In the genomic region with DNA sequence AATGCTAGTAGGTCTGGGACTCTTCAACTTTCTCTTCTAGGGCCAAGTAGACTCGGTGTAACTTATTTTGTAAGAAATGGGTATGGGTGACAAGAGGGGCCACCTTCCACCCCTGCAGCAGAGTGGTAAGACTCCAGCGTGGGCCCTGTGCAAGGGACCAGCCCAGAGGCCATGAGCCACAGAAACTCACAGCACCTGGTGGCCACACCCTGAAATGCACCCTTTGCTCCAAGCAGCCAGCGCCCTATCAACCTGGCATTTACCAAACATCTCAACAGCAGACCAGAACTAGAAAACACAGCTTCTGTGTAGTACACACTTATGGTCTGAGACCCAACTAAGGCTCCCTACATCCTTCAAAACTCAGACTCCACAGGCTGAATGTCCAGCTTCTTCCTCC, we compare ENCODE assay signal across 9 cellular contexts. TPM values are rescaled to one million over a fixed set of nuclear protein-coding genes. Genes with fewer than 3 reads are reported as not detected.
DNase-seq lines count a peak whose midpoint lies in the region; ATAC-seq and TF ChIP-seq lines count a peak whose summit lies in the region.
"Had no signal": no experiment of that assay in that cellular context is flagged by ENCODE, and none has a peak within 500 bp of the region (broad histone marks: within the 10 kb centered on the region; RNA-seq: fewer than 3 reads in every experiment).

No MANE protein-coding gene starts in this region.

- H3K9me3 Mint-ChIP-seq in activated B cell treated with CpG ODN at 0.5 μM for 24 hours, result no peaks in the 10 kb centered on the region

- H3K9me3 ChIP-seq in stomach, result no peaks in the 10 kb centered on the region

- CTCF ChIA-PET in activated B cell treated with CpG ODN at 0.5 μM for 24 hours (lab: Charles Lee), result interaction anchor here (1.4 to 1.9 kb wide), 2 partner anchors 64 to 230 kb away, joined by 3 to 6 read pairs; partner anchors contain the start of gene ARL2

- TF ChIP-seq EP300 in stomach (IDR thresholded peaks at IDR 0.05), result no peak

- H3K4me3 Mint-ChIP-seq in activated B cell treated with CpG ODN at 0.5 μM for 24 hours, result no peak overlapping the region

- peak; percentile 85 for TF ChIP-seq CTCF in GM12865 (IDR thresholded peaks at IDR 0.05; ENCODE audit: insufficient read depth, low read depth, low read length, missing control alignments)
- peak; percentile 61 for TF ChIP-seq CTCF in LNCAP (IDR thresholded peaks at IDR 0.05)
- TF ChIP-seq CTCF in activated B cell treated with CpG ODN at 0.5 μM for 24 hours (IDR thresholded peaks at IDR 0.05), result no peak
- TF ChIP-seq CTCF in stomach (IDR thresholded peaks at IDR 0.05), result peak in 6 of 7 experiments; percentile 44 to 84 (median 77)

- no peaks in the 10 kb centered on the region for H3K27me3 ChIP-seq in stomach

- no peaks in the 10 kb centered on the region for H3K36me3 Mint-ChIP-seq in activated B cell treated with CpG ODN at 0.5 μM for 24 hours (ENCODE audit: low read depth)

- peaks cover 0 to 6% (median 0%) of the 10 kb centered on the region in 4 donors for H3K36me3 ChIP-seq in stomach

- H3K4me1 Mint-ChIP-seq in activated B cell treated with CpG ODN at 0.5 μM for 24 hours, result peaks cover 10% of the 10 kb centered on the region

- intact Hi-C loops in activated B cell treated with CpG ODN at 0.5 μM for 24 hours (cut with micrococcal nuclease), result loop anchor here (1.0 kb wide), 3 partner anchors 51 to 231 kb away; partner anchors contain the start of gene SNX15
- intact Hi-C loops in stomach (cut with DNase I; ENCODE audit: low total_unique reads), result no loop called here

- H3K4me1 ChIP-seq in stomach, result peaks cover 0 to 14% (median under 1%) of the 10 kb centered on the region in 4 donors

- DNase-seq in GM12865 (ENCODE audit: low read depth) (peak; percentile 84), activated B cell treated with CpG ODN at 0.5 μM for 24 hours (peak; percentile 51), cerebellum (ENCODE audit: low spot score) (peak; percentile 19), myocyte (ENCODE audit: low read depth) (peak; percentile 26), stomach (peak; percentile 83)

- peak overlapping the region; percentile 41 for H3K27ac Mint-ChIP-seq in activated B cell treated with CpG ODN at 0.5 μM for 24 hours

- 30 to 55% (median 41%) methylated on average over 3 of the region's 3 CpGs for WGBS in stomach, 5 donors

- H3K27ac ChIP-seq in stomach, result no peak overlapping the region
- H3K27ac ChIP-seq: epithelial cell of prostate had no signal

- POLR2A ChIA-PET in activated B cell treated with CpG ODN at 0.5 μM for 24 hours (lab: Charles Lee), result interaction anchor here (0.6 to 1.0 kb wide), 3 partner anchors 15 to 39 kb away, joined by 3 to 7 read pairs (median 5); partner anchors contain the start of genes VPS51 and ZNHIT2

- TF ChIP-seq POLR2A in stomach (IDR thresholded peaks at IDR 0.05), result no peak

- no peaks in the 10 kb centered on the region for H3K27me3 Mint-ChIP-seq in activated B cell treated with CpG ODN at 0.5 μM for 24 hours

- peak overlapping the region; percentile 30 for H3K4me3 ChIP-seq in GM12865 (ENCODE audit: low read depth, low read length)
- no peak overlapping the region for H3K4me3 ChIP-seq in stomach

- ATAC-seq in activated B cell treated with CpG ODN at 0.5 μM for 24 hours (ENCODE audit: low read depth) (peak; percentile 99), GM21526 (IDR thresholded peaks at IDR 0.05; ENCODE audit: low FRiP score, unreplicated experiment) (no peak), HG03460 (IDR thresholded peaks at IDR 0.05; ENCODE audit: unreplicated experiment) (no peak)

RNA-seq across cellular contexts. Expression of gene CDCA5, which starts 5.7 kb away (rescaled TPM):
- total RNA-seq in activated B cell treated with CpG ODN at 0.5 μM for 24 hours (2.6 and 3.4 TPM in 2 replicates), cerebellum (4.5 TPM), myocyte (0.75 and 1.8 TPM in 2 replicates), stomach (1 to 10 TPM; 1.4 to 9.1 (median 2.2) TPM)
- 1.3 TPM for polyA plus RNA-seq in myocyte (2012)
- 1 to 10 TPM; 3.5 to 6.7 (median 4.6) TPM for polyA plus RNA-seq in stomach

RNA-seq across cellular contexts. Expression of gene ZFPL1, which starts 5.9 kb away (rescaled TPM):
- 35.7 and 36.6 TPM in 2 replicates for total RNA-seq in activated B cell treated with CpG ODN at 0.5 μM for 24 hours
- total RNA-seq in cerebellum, result 12.1 TPM
- total RNA-seq in myocyte, result 39.8 and 48.1 TPM in 2 replicates
- 50.2 TPM for polyA plus RNA-seq in myocyte (2012)
- 10 to 100 TPM; 17.6 to 62.0 (median 28.8) TPM for total RNA-seq in stomach
- 10 to 100 TPM; 36.7 to 38.6 (median 37.4) TPM for polyA plus RNA-seq in stomach

RNA-seq across cellular contexts. Expression of gene VPS51, which starts 17.9 kb away (rescaled TPM):
- 224 and 243 TPM in 2 replicates for total RNA-seq in activated B cell treated with CpG ODN at 0.5 μM for 24 hours
- total RNA-seq in cerebellum, result 102 TPM
- 158 and 214 TPM in 2 replicates for total RNA-seq in myocyte
- polyA plus RNA-seq in myocyte (2012), result 71.6 TPM
- 1,000 to 10,000 TPM in 1 of 5 donors, 100 to 1,000 TPM in 4; 174 to 2,272 (median 234) TPM for total RNA-seq in stomach
- polyA plus RNA-seq in stomach, result 100 to 1,000 TPM; 124 to 135 (median 128) TPM

RNA-seq across cellular contexts. Expression of gene NAALADL1, which starts 19.8 kb away (rescaled TPM):
- total RNA-seq in activated B cell treated with CpG ODN at 0.5 μM for 24 hours (11.3 and 13.4 TPM in 2 replicates), cerebellum (4.1 TPM), myocyte (not detected in 2 replicates), stomach (10 to 100 TPM in 2 of 5 donors, 1 to 10 TPM in 2, not detected in 1; 1.3 to 65.2 (median 18.1) TPM)
- polyA plus RNA-seq in myocyte (2012), result not detected
- 10 to 100 TPM in 2 of 3 donors, 1 to 10 TPM in 1; 6.7 to 10.8 (median 10.0) TPM for polyA plus RNA-seq in stomach

RNA-seq across cellular contexts. Expression of gene TM7SF2, which starts 33.5 kb away (rescaled TPM):
- total RNA-seq in activated B cell treated with CpG ODN at 0.5 μM for 24 hours, result 24.6 and 25.4 TPM in 2 replicates
- total RNA-seq in cerebellum, result 30.4 TPM
- total RNA-seq in myocyte, result 17.3 and 30.3 TPM in 2 replicates
- 17.6 TPM for polyA plus RNA-seq in myocyte (2012)
- total RNA-seq in stomach, result 100 to 1,000 TPM in 1 of 5 donors, 10 to 100 TPM in 3, 1 to 10 TPM in 1; 7.6 to 118 (median 19.6) TPM
- polyA plus RNA-seq in stomach, result 10 to 100 TPM; 38.6 to 65.2 (median 51.9) TPM

Comparison
In these comparisons a context has a peak if more than half of its experiments do, and no peak if none do; other contexts are left out.
1. DNase-seq: peak in every context shown above with its lines; median percentile 84 in GM12865; 83 in stomach; 51 in activated B cell treated with CpG ODN at 0.5 μM for 24 hours; 26 in myocyte; 19 in cerebellum.